In the genomic region with DNA sequence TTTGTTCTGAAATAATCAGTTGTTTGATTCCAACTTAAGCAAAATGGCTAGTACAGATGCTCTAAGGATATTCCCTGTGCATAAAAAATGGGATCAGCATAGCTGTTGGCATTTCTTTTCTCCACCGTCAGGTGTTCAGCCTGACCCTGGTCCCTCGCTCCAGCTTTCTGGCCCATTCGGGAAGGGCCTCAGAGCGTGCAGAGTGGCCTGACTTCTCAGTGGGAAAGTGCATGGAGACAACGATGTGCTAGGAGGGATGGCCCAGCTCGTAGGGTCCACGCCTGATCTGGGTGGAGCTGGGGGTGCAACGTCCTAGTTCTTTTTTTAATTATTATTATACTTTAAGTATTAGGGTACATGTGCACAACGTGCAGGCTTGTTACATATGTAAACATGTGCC, we compare ENCODE assay signal across 26 cellular contexts.
"Had no signal": no experiment of that assay in that cellular context is flagged by ENCODE, and none has a peak within 500 bp of the region (broad histone marks: within the 10 kb centered on the region; RNA-seq: fewer than 3 reads in every experiment).

No MANE protein-coding gene starts in this region.

- H3K27me3 ChIP-seq: hepatocyte, right lobe of liver, testis, thyroid gland, upper lobe of left lung had no signal

- H3K27ac Mint-ChIP-seq: naive thymus-derived CD8-positive, alpha-beta T cell; nephron; stimulated activated naive B cell treated with anti-CD40 and anti-IgM and Interleukin-4, amounts not matched to agents 10 μg/mL and 1 μg/mL and 100 μg/mL, for 72 hours had no signal

- H3K27ac ChIP-seq: hepatocyte, left lung, lower lobe of right lung, parathyroid adenoma, psoas muscle, right lobe of liver, stomach, testis, thyroid gland, transverse colon, upper lobe of left lung had no signal

- DNase-seq: kidney glomerular epithelial cell; left cardiac atrium; left lung; lower lobe of right lung; mammary epithelial cell; mesenchymal stem cell; naive thymus-derived CD8-positive, alpha-beta T cell; nucleus accumbens; psoas muscle; right lobe of liver; stimulated activated CD4-positive, alpha-beta T cell treated with anti-CD3 and anti-CD28 coated beads, Interleukin-12 subunit alpha, Interleukin-12 subunit beta, amount 100 ng/mL, for 4 hours; stimulated activated CD4-positive, alpha-beta T cell treated with anti-CD3 and anti-CD28 coated beads, Interleukin-15, amount 100 ng/mL, for 24 hours; stimulated activated CD4-positive, alpha-beta T cell treated with anti-CD3 and anti-CD28 coated beads, Interleukin-2, amount 100 ng/mL, for 24 hours; stimulated activated CD4-positive, alpha-beta T cell treated with anti-CD3 and anti-CD28 coated beads, Interleukin-4, amount 100 ng/mL, for 1 hour; stimulated activated naive B cell treated with anti-CD40 and anti-IgM and Interleukin-4, amounts not matched to agents 10 μg/mL and 1 μg/mL and 100 μg/mL, for 72 hours; stimulated activated naive CD8-positive, alpha-beta T cell treated with anti-CD3 and anti-CD28 coated beads, Interleukin-15, Interleukin-2, amounts not matched to agents 100 U/mL and 50 U/mL, for 24 hours; stomach; testis; thyroid gland; transverse colon; upper lobe of left lung had no signal

- H3K9me3 Mint-ChIP-seq: nephron, neural crest cell had no signal

- H3K4me3 ChIP-seq: hepatocyte, left lung, lower lobe of right lung, psoas muscle, right lobe of liver, smooth muscle cell, stomach, testis, thyroid gland, transverse colon, upper lobe of left lung had no signal

- H3K4me3 Mint-ChIP-seq: naive thymus-derived CD8-positive, alpha-beta T cell; nephron; neural crest cell; stimulated activated naive B cell treated with anti-CD40 and anti-IgM and Interleukin-4, amounts not matched to agents 10 μg/mL and 1 μg/mL and 100 μg/mL, for 72 hours had no signal

- H3K9me3 ChIP-seq: left lung, lower lobe of right lung, psoas muscle, right lobe of liver, testis, thyroid gland, transverse colon, upper lobe of left lung had no signal

- H3K4me1 Mint-ChIP-seq: stimulated activated naive B cell treated with anti-CD40 and anti-IgM and Interleukin-4, amounts not matched to agents 10 μg/mL and 1 μg/mL and 100 μg/mL, for 72 hours had no signal

- H3K4me1 ChIP-seq: left lung, lower lobe of right lung, parathyroid adenoma, psoas muscle, right lobe of liver, stomach, testis, transverse colon, upper lobe of left lung had no signal

- H3K36me3 Mint-ChIP-seq: naive thymus-derived CD8-positive, alpha-beta T cell; stimulated activated naive B cell treated with anti-CD40 and anti-IgM and Interleukin-4, amounts not matched to agents 10 μg/mL and 1 μg/mL and 100 μg/mL, for 72 hours had no signal

- H3K36me3 ChIP-seq: left lung, lower lobe of right lung, right lobe of liver, stomach, thyroid gland, transverse colon, upper lobe of left lung had no signal
